32 cellular contexts compared by ENCODE assay signal in the genomic region with DNA sequence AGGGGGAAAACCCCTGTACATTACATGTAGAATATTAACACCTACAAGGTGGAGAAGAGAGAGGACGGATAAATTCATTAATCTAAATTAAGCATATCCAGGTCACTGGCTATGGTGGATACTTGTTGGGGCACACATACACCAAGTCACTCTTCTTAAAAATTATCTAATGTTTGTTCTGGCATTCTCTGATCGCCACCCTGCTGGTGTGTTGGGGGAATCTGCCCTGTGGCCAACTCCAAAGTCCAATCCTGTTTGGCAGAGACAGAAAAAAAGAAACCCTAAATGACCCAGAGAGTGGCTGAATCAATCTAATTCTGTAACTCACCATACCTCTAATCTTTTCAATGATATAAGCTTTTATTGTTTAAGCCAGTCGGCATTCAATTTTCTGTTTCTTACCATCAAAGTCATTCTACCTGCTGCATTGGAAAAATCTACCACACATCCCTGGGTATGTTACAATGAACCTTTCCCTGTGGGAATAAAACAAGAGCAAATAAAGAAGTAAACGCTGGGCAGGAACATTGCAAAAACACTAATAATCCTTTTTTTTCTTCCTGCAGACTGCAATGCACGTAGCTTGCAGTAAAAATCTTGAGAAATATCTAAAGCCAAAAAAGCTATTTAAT. TPM values are rescaled to one million over a fixed set of nuclear protein-coding genes. Genes with fewer than 3 reads are reported as not detected.
"Had no signal": no experiment of that assay in that cellular context is flagged by ENCODE, and none has a peak within 500 bp of the region (broad histone marks: within the 10 kb centered on the region; RNA-seq: fewer than 3 reads in every experiment).

No MANE protein-coding gene starts in this region.

- H3K27ac ChIP-seq: brain microvascular endothelial cell, KMS-11, Peyer's patch, SJSA1 had no signal

- H3K36me3 ChIP-seq: brain microvascular endothelial cell, Peyer's patch, SJSA1 had no signal

- ATAC-seq: activated CD8-positive, alpha-beta memory T cell treated with anti-CD3 and anti-CD28 coated beads, Interleukin-2, amount 10 ng/mL, durations not matched to agents 7 days and 5 days; PC-3 had no signal

- H3K4me3 ChIP-seq: Peyer's patch, SJSA1 had no signal

- H3K27me3 ChIP-seq: brain microvascular endothelial cell, Peyer's patch, SJSA1 had no signal

- H3K9me3 ChIP-seq: Peyer's patch, SJSA1, SK-N-SH had no signal

- DNase-seq: activated B cell treated with CpG ODN at 0.5 μM for 24 hours; activated CD4-positive, alpha-beta memory T cell treated with anti-CD3 and anti-CD28 coated beads, Interleukin-2, amount 10 ng/mL, durations not matched to agents 7 days and 5 days; activated CD4-positive, alpha-beta T cell treated with anti-CD3 and anti-CD28 coated beads for 4 hours; activated CD4-positive, CD25-positive, alpha-beta regulatory T cell treated with anti-CD3 and anti-CD28 coated beads, Interleukin-2, amount 50 U/mL, for 72 hours; activated CD8-positive, alpha-beta memory T cell treated with anti-CD3 and anti-CD28 coated beads for 24 hours; activated CD8-positive, alpha-beta memory T cell treated with anti-CD3 and anti-CD28 coated beads, Interleukin-2, amount 10 ng/mL, durations not matched to agents 7 days and 5 days; activated CD8-positive, alpha-beta memory T cell treated with anti-CD3 and anti-CD28 coated beads, Interleukin-2, amount 50 U/mL, for 48 hours; activated effector memory CD4-positive, alpha-beta T cell treated with Interleukin-2 at 50 U/mL for 16 hours; activated naive CD4-positive, alpha-beta T cell treated with anti-CD3 and anti-CD28 coated beads, Interleukin-2, amount 50 U/mL, for 16 hours; activated T-cell treated with anti-CD3 and anti-CD28 coated beads, Interleukin-2, amount 50 U/mL, for 48 hours; aorta; brain microvascular endothelial cell; central memory CD4-positive, alpha-beta T cell; MM.1S; MV-4-11; NCI-H1092; NCI-H1436 treated with DMSO at 0.1 percent for 48 hours; NCI-H1694 treated with DMSO at 0.1 percent for 48 hours; NCI-H2029; NCI-H2171; NCI-H510A; NCI-H526; NCI-H748 treated with DMSO at 0.1 percent for 48 hours; NK-92 treated with Interleukin-12 subunit alpha and Interleukin-12 subunit beta, amount 100 ng/mL, for 24 hours; PC-3; Peyer's patch; RPMI8226; SHP77 treated with DMSO at 0.1 percent for 48 hours; SK-N-SH had no signal

- H3K4me1 ChIP-seq: SJSA1 had no signal

RNA-seq across cellular contexts. Expression of a gene that starts 34.2 kb away (rescaled TPM):
- total RNA-seq: LHCN-M2, PC-3, SJSA1 had no signal
